8 cellular contexts compared by ENCODE assay signal in genomic region chr10:114631090-114631677, GRCh38. TPM values are rescaled to one million over a fixed set of nuclear protein-coding genes. Genes with fewer than 3 reads are reported as not detected.
DNase-seq lines count a peak whose midpoint lies in the region; ATAC-seq and TF ChIP-seq lines count a peak whose summit lies in the region.

No MANE protein-coding gene starts in this region.

- peak overlapping the region in 1 of 2 donors; percentile 70 for H3K27ac ChIP-seq in ascending aorta
- H3K27ac ChIP-seq in left lung: peak overlapping the region in 1 of 2 donors; percentile 72
- H3K27ac ChIP-seq in thymus (ENCODE audit: low read depth): no peak overlapping the region

- no peak for DNase-seq in activated CD4-positive, alpha-beta T cell treated with anti-CD3 and anti-CD28 coated beads, Interleukin-2, amount 10 ng/mL, durations not matched to agents 24 days and 14 days
- DNase-seq in activated CD4-positive, alpha-beta T cell treated with anti-CD3 and anti-CD28 coated beads for 4 hours: no peak
- no peak for DNase-seq in ascending aorta (ENCODE audit: low spot score in 2 of 2)
- no peak for DNase-seq in left lung
- DNase-seq in 8988T: no peak

- H3K36me3 ChIP-seq in ascending aorta (no peaks in the 10 kb centered on the region), left lung (no peaks in the 10 kb centered on the region), thymus (ENCODE audit: control insufficient read depth, insufficient read depth) (no peaks in the 10 kb centered on the region)

- H3K9me3 Mint-ChIP-seq in activated CD4-positive, alpha-beta T cell treated with anti-CD3 and anti-CD28 coated beads, Interleukin-2, amount 10 ng/mL, durations not matched to agents 24 days and 14 days: no peaks in the 10 kb centered on the region

- H3K4me1 ChIP-seq in ascending aorta (peaks cover 3 to 33% of the 10 kb centered on the region in 2 donors), left lung (peaks cover 13 to 36% of the 10 kb centered on the region in 2 donors), thymus (ENCODE audit: control insufficient read depth, insufficient read depth, low read length) (peaks cover 7% of the 10 kb centered on the region)

- peaks cover 66% of the 10 kb centered on the region for H3K27me3 Mint-ChIP-seq in activated CD4-positive, alpha-beta T cell treated with anti-CD3 and anti-CD28 coated beads, Interleukin-2, amount 10 ng/mL, durations not matched to agents 24 days and 14 days

- H3K9me3 ChIP-seq in ascending aorta (no peaks in the 10 kb centered on the region), left lung (no peaks in the 10 kb centered on the region), thymus (ENCODE audit: control insufficient read depth) (no peaks in the 10 kb centered on the region)

- peaks cover 2% of the 10 kb centered on the region for H3K36me3 Mint-ChIP-seq in activated CD4-positive, alpha-beta T cell treated with anti-CD3 and anti-CD28 coated beads, Interleukin-2, amount 10 ng/mL, durations not matched to agents 24 days and 14 days (ENCODE audit: low read depth)

- ATAC-seq in left lung (no peak), HG03460 (IDR thresholded peaks at IDR 0.05; ENCODE audit: unreplicated experiment) (no peak), HG02588 (IDR thresholded peaks at IDR 0.05; ENCODE audit: unreplicated experiment) (no peak)

- H3K4me3 Mint-ChIP-seq in activated CD4-positive, alpha-beta T cell treated with anti-CD3 and anti-CD28 coated beads, Interleukin-2, amount 10 ng/mL, durations not matched to agents 24 days and 14 days: peak overlapping the region; percentile 90

- H3K27me3 ChIP-seq in ascending aorta (no peaks in the 10 kb centered on the region), left lung (peaks cover 0 to 38% of the 10 kb centered on the region in 2 donors), thymus (ENCODE audit: control insufficient read depth, insufficient read depth) (no peaks in the 10 kb centered on the region)

- H3K27ac Mint-ChIP-seq in activated CD4-positive, alpha-beta T cell treated with anti-CD3 and anti-CD28 coated beads, Interleukin-2, amount 10 ng/mL, durations not matched to agents 24 days and 14 days: no peak overlapping the region

- H3K4me3 ChIP-seq in ascending aorta: peak overlapping the region; percentile 69 to 77
- peak overlapping the region; percentile 48 for H3K4me3 ChIP-seq in left lung
- H3K4me3 ChIP-seq in thymus (ENCODE audit: low read length): peak overlapping the region; percentile 44

- H3K4me1 Mint-ChIP-seq in activated CD4-positive, alpha-beta T cell treated with anti-CD3 and anti-CD28 coated beads, Interleukin-2, amount 10 ng/mL, durations not matched to agents 24 days and 14 days: peaks cover 22% of the 10 kb centered on the region

- intact Hi-C loops in activated CD4-positive, alpha-beta T cell treated with anti-CD3 and anti-CD28 coated beads, Interleukin-2, amount 10 ng/mL, durations not matched to agents 24 days and 14 days (cut with micrococcal nuclease): no loop called here
- intact Hi-C loops in ascending aorta (cut with DNase I): loop anchor here (5.0 to 10.0 kb wide), 5 partner anchors 54 to 1156 kb away; partner anchors contain the start of genes FHIP2A and TRUB1
- intact Hi-C loops in left lung (cut with DNase I): no loop called here

- TF ChIP-seq CTCF in ascending aorta (IDR thresholded peaks at IDR 0.05): no peak
- no peak for TF ChIP-seq CTCF in left lung (IDR thresholded peaks at IDR 0.05)

- 51% methylated on average over 9 of the region's 9 CpGs for WGBS in thymus

RNA-seq across cellular contexts. Expression of gene ABLIM1, which starts 26.9 kb away (rescaled TPM):
- total RNA-seq in activated CD4-positive, alpha-beta T cell treated with anti-CD3 and anti-CD28 coated beads, Interleukin-2, amount 10 ng/mL, durations not matched to agents 24 days and 14 days: 16.5 and 18.5 TPM in 2 replicates
- total RNA-seq in ascending aorta: 87.7 TPM
- total RNA-seq in left lung: 100 to 1,000 TPM in 1 of 2 donors, 10 to 100 TPM in 1; 80.5 to 195 TPM
- 49.1 TPM for polyA plus RNA-seq in thymus
